Comparison of ENCODE assay signal across 9 cellular contexts in genomic region chr1:175376194-175376593, GRCh38.
DNase-seq lines count a peak whose midpoint lies in the region; ATAC-seq, FAIRE-seq and TF ChIP-seq lines count a peak whose summit lies in the region.
"Had no signal": no experiment of that assay in that cellular context is flagged by ENCODE, and none has a peak within 500 bp of the region (broad histone marks: within the 10 kb centered on the region; RNA-seq: fewer than 3 reads in every experiment).

No MANE protein-coding gene starts in this region.

- CTCF ChIA-PET in HEK293 (lab: Yijun Ruan, JAX) = interaction anchor here (0.7 to 1.6 kb wide), 8 partner anchors 12 to 797 kb away, joined by 3 to 6 read pairs (median 4); no protein-coding TSS in a partner anchor
- CTCF ChIA-PET in HepG2 (lab: Yijun Ruan, JAX; ENCODE audit: low intra/inter-chr PET ratio, low total read pairs) = no interaction called here

- H3K4me3 ChIP-seq in GM12865 (ENCODE audit: low read depth, low read length) = no peak overlapping the region
- H3K4me3 ChIP-seq in HEK293 (ENCODE audit: low read depth, low read length) = no peak overlapping the region
- H3K4me3 ChIP-seq in SU-DHL-6 (ENCODE audit: insufficient read depth, low read length, poor library complexity, severe bottlenecking) = no peak overlapping the region
- H3K4me3 ChIP-seq in HepG2 (replicated peaks in 1 of 3; ENCODE audit: insufficient read depth in 1 of 3, low read depth in 2 of 3, low read length in 3 of 3) = no peak overlapping the region
- H3K4me3 ChIP-seq in tibial artery = no peak overlapping the region
- H3K4me3 ChIP-seq: psoas muscle had no signal

- no peak for TF ChIP-seq EP300 in HepG2 (IDR thresholded peaks at IDR 0.05; ENCODE audit: low read depth in 2 of 2, low read length in 2 of 2)
- no peak for TF ChIP-seq EP300 in HepG2 (CRISPR knock-in tag; IDR thresholded peaks at IDR 0.05; ENCODE audit: borderline replicate concordance)

- in situ Hi-C loops in HepG2 (cut with HindIII; ENCODE audit: extremely low pct_ligation_motif_present, low pct_unique_long_range_greater_than_20kb) = no loop called here

- FAIRE-seq in HepG2 (lab: Jason Lieb, UNC) = no peak

- no peaks in the 10 kb centered on the region for H3F3A ChIP-seq in SU-DHL-6 (ENCODE audit: insufficient read depth)

- H3K27me3 ChIP-seq in SU-DHL-6 (ENCODE audit: low read length) = no peaks in the 10 kb centered on the region
- H3K27me3 ChIP-seq in HepG2 (ENCODE audit: control insufficient read depth in 1 of 2, insufficient read depth in 2 of 2, low read length in 2 of 2) = no peaks in the 10 kb centered on the region; a peak in 1 of 5 replicates
- H3K27me3 ChIP-seq in tibial artery = no peaks in the 10 kb centered on the region

- TF ChIP-seq RAD21 in HepG2 (CRISPR knock-in tag; IDR thresholded peaks at IDR 0.05) = no peak

- H2AFZ ChIP-seq in SU-DHL-6 (ENCODE audit: low read depth, low read length, severe bottlenecking) (no peak overlapping the region), HepG2 (ENCODE audit: low read length) (no peak overlapping the region)

- H3K27ac ChIP-seq in HEK293 (ENCODE audit: extremely low read depth, low read depth, low read length) (no peak overlapping the region), SU-DHL-6 (ENCODE audit: low read depth, low read length) (no peak overlapping the region), HepG2 (ENCODE audit: extremely low read length, insufficient read depth, low read length) (no peak overlapping the region), tibial artery (no peak overlapping the region)
- H3K27ac ChIP-seq: psoas muscle had no signal

- intact Hi-C loops in HepG2 (cut with micrococcal nuclease; ENCODE audit: unreplicated experiment) (loop anchor here (10.0 kb wide), 1 partner anchor 369 kb away; the partner anchor contains the start of gene TNR), tibial artery (cut with DNase I; ENCODE audit: low total_unique reads) (no loop called here)

- no peaks in the 10 kb centered on the region for H3K79me2 ChIP-seq in SU-DHL-6 (ENCODE audit: insufficient read depth, low read length)
- no peaks in the 10 kb centered on the region for H3K79me2 ChIP-seq in HepG2 (ENCODE audit: insufficient read depth, low read length)

- H4K20me1 ChIP-seq in SU-DHL-6 (ENCODE audit: low read depth, low read length) (no peaks in the 10 kb centered on the region), HepG2 (ENCODE audit: insufficient read depth, low read length) (no peaks in the 10 kb centered on the region)

- no TSS peak for BruUV-seq in HepG2 (replicated peaks; lab: Mats Ljungman, UMichigan)

- H3K9ac ChIP-seq in SU-DHL-6 (ENCODE audit: low read length) = no peak overlapping the region
- H3K9ac ChIP-seq in HepG2 (ENCODE audit: insufficient read depth, low read depth, low read length) = no peak overlapping the region

- H3K4me2 ChIP-seq in SU-DHL-6 (ENCODE audit: low read depth, low read length, poor library complexity, severe bottlenecking) = no peak overlapping the region
- H3K4me2 ChIP-seq in HepG2 (ENCODE audit: low read depth, low read length) = no peak overlapping the region

- H3K4me1 ChIP-seq in HEK293 (ENCODE audit: control insufficient read depth, insufficient read depth, low read length) = no peaks in the 10 kb centered on the region
- H3K4me1 ChIP-seq in HepG2 (ENCODE audit: insufficient read depth, low read length) = no peaks in the 10 kb centered on the region
- H3K4me1 ChIP-seq in tibial artery = peaks cover 0 to 6% (median 5%) of the 10 kb centered on the region in 4 donors
- H3K4me1 ChIP-seq: psoas muscle had no signal

- DNase-seq in GM12865 (ENCODE audit: low read depth) (peak; percentile 61), HepG2 (ENCODE audit: low spot score) (peak; percentile 2), tibial artery (no peak)
- no peak for DNase-seq in activated CD4-positive, alpha-beta T cell treated with anti-CD3 and anti-CD28 coated beads, Interleukin-2, amount 50 U/mL, for 48 hours
- DNase-seq: psoas muscle had no signal

- no peaks in the 10 kb centered on the region for H3K9me3 ChIP-seq in HEK293 (ENCODE audit: control insufficient read depth, insufficient read depth, low read depth, low read length)
- H3K9me3 ChIP-seq in SU-DHL-6 (ENCODE audit: insufficient read depth, low read length) = no peaks in the 10 kb centered on the region
- no peaks in the 10 kb centered on the region for H3K9me3 ChIP-seq in HepG2 (ENCODE audit: low read length)
- H3K9me3 ChIP-seq in tibial artery = no peaks in the 10 kb centered on the region
- H3K9me3 ChIP-seq: psoas muscle had no signal

- no peaks in the 10 kb centered on the region for H3K9me2 ChIP-seq in SU-DHL-6 (replicated peaks; ENCODE audit: insufficient read depth, low read length)

- POLR2A ChIA-PET in HEK293 (lab: Yijun Ruan, JAX) = no interaction called here
- POLR2A ChIA-PET in HepG2 (lab: Yijun Ruan, JAX) = no interaction called here

- 6% methylated on average over 3 of the region's 3 CpGs for WGBS in HepG2 (ENCODE audit: low lambda C conversion rate)

- peak; percentile 48 for TF ChIP-seq CTCF in GM12865 (IDR thresholded peaks at IDR 0.05; ENCODE audit: insufficient read depth, low read depth, low read length, missing control alignments)
- 0 out of 2 replicates have a peak, but pooled peaks have one; percentile 20 for TF ChIP-seq CTCF in HEK293 (tag by site-specific recombination; IDR thresholded peaks at IDR 0.05)
- TF ChIP-seq CTCF in SU-DHL-6 (IDR thresholded peaks at IDR 0.05; ENCODE audit: insufficient read depth, low read length, poor library complexity, severe bottlenecking) = peak; percentile 57
- peak; percentile 45 for TF ChIP-seq CTCF in HepG2 (CRISPR knock-in tag; IDR thresholded peaks at IDR 0.05)
- TF ChIP-seq CTCF in tibial artery (IDR thresholded peaks at IDR 0.05) = no peak

- ATAC-seq in HepG2 = no peak
- no peak for ATAC-seq in HG03439 (IDR thresholded peaks at IDR 0.05; ENCODE audit: unreplicated experiment)
- ATAC-seq in GM18867 (IDR thresholded peaks at IDR 0.05; ENCODE audit: unreplicated experiment) = no peak
- ATAC-seq: psoas muscle had no signal

- H3K36me3 ChIP-seq in HEK293 (ENCODE audit: control insufficient read depth in 2 of 2, insufficient read depth in 1 of 2, low read length in 2 of 2) = no peaks in the 10 kb centered on the region
- no peaks in the 10 kb centered on the region for H3K36me3 ChIP-seq in SU-DHL-6 (ENCODE audit: low read length)
- H3K36me3 ChIP-seq in HepG2 (replicated peaks in 1 of 2; ENCODE audit: control insufficient read depth in 1 of 2, insufficient read depth in 2 of 2, low read length in 2 of 2) = no peaks in the 10 kb centered on the region
- H3K36me3 ChIP-seq in tibial artery = no peaks in the 10 kb centered on the region

- no peak for TF ChIP-seq POLR2A in HepG2 (IDR thresholded peaks at IDR 0.05; ENCODE audit: insufficient read depth in 1 of 2, low read depth in 2 of 2, low read length in 2 of 2)

TF ChIP-seq in HepG2, 621 proteins besides CTCF, POLR2A, EP300 and RAD21:
- no peak for TF ChIP-seq EED (CRISPR knock-in tag; IDR thresholded peaks at IDR 0.05)
- TF ChIP-seq, protein P1, sequence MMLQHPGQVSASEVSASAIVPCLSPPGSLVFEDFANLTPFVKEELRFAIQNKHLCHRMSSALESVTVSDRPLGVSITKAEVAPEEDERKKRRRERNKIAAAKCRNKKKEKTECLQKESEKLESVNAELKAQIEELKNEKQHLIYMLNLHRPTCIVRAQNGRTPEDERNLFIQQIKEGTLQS (CRISPR knock-in tag; IDR thresholded peaks at IDR 0.05) = no peak
- TF ChIP-seq ZNF235 (CRISPR knock-in tag; IDR thresholded peaks at IDR 0.05; ENCODE audit: borderline replicate concordance) = no peak
- TF ChIP-seq ZNF3 (CRISPR knock-in tag; IDR thresholded peaks at IDR 0.05) = peak; percentile 94
- TF ChIP-seq ZNF629 (CRISPR knock-in tag; conservative IDR thresholded peaks at IDR 0.05) = peak; percentile 83
- peak; percentile 34 for TF ChIP-seq STAG1 (CRISPR knock-in tag; IDR thresholded peaks at IDR 0.05)

Comparison
In these comparisons a context has a peak if more than half of its experiments do, and no peak if none do; other contexts are left out.
1. DNase-seq: peak in GM12865 (single experiment) and HepG2 (single experiment); none in activated CD4-positive, alpha-beta T cell treated with anti-CD3 and anti-CD28 coated beads, Interleukin-2, amount 50 U/mL, for 48 hours (0 of 2) and tibial artery (0 of 2).
2. CTCF ChIP-seq: peak in GM12865 (single experiment), HEK293 (single experiment), SU-DHL-6 (single experiment) and HepG2 (single experiment); none in tibial artery (0 of 2).